In the genomic region with DNA sequence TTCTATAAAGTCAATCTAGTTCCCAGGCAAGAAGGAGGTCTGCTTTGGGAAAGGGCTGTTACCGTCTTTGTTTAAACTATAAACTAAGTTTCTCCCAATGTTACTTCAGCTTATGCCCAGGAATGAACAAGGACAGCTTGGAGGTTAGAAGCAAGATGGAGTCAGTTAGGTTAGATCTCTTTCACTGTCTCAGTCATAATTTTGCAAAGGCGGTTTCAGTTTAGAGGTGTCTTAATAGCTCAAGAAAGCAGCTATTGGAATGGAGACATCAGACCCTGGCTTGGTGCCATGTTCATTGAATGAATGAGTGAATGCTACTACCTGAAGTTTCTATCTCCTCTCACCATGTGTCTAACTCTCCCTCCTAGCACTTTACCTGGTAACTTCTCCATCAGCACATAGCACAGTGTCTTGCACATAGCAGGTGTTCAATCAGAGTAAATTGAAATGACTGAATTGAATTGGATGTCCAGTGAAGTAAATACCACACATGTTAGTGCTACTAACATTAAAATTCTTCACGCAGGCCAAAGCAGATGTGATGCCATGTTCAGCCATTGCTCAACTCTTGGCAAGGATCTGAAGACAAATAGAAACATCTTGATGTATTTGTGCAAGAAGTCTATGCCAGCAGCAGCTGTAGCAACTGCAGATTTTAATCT, we compare ENCODE assay signal across 1 cellular context.
TF ChIP-seq lines count a peak whose summit lies in the region.

No MANE protein-coding gene starts in this region.

TF ChIP-seq in SK-N-SH, 30 proteins besides CTCF, POLR2A, EP300 and RAD21 (continued from another document):
- TF ChIP-seq, protein P1, sequence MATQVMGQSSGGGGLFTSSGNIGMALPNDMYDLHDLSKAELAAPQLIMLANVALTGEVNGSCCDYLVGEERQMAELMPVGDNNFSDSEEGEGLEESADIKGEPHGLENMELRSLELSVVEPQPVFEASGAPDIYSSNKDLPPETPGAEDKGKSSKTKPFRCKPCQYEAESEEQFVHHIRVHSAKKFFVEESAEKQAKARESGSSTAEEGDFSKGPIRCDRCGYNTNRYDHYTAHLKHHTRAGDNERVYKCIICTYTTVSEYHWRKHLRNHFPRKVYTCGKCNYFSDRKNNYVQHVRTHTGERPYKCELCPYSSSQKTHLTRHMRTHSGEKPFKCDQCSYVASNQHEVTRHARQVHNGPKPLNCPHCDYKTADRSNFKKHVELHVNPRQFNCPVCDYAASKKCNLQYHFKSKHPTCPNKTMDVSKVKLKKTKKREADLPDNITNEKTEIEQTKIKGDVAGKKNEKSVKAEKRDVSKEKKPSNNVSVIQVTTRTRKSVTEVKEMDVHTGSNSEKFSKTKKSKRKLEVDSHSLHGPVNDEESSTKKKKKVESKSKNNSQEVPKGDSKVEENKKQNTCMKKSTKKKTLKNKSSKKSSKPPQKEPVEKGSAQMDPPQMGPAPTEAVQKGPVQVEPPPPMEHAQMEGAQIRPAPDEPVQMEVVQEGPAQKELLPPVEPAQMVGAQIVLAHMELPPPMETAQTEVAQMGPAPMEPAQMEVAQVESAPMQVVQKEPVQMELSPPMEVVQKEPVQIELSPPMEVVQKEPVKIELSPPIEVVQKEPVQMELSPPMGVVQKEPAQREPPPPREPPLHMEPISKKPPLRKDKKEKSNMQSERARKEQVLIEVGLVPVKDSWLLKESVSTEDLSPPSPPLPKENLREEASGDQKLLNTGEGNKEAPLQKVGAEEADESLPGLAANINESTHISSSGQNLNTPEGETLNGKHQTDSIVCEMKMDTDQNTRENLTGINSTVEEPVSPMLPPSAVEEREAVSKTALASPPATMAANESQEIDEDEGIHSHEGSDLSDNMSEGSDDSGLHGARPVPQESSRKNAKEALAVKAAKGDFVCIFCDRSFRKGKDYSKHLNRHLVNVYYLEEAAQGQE (IDR thresholded peaks at IDR 0.05; ENCODE audit: low read depth, low read length): no peak
- TF ChIP-seq SMC3 (IDR thresholded peaks at IDR 0.05; ENCODE audit: low read depth, low read length): no peak
- peak; percentile 70 for TF ChIP-seq NFIC (IDR thresholded peaks at IDR 0.05; ENCODE audit: borderline replicate concordance)
